In the genomic region with DNA sequence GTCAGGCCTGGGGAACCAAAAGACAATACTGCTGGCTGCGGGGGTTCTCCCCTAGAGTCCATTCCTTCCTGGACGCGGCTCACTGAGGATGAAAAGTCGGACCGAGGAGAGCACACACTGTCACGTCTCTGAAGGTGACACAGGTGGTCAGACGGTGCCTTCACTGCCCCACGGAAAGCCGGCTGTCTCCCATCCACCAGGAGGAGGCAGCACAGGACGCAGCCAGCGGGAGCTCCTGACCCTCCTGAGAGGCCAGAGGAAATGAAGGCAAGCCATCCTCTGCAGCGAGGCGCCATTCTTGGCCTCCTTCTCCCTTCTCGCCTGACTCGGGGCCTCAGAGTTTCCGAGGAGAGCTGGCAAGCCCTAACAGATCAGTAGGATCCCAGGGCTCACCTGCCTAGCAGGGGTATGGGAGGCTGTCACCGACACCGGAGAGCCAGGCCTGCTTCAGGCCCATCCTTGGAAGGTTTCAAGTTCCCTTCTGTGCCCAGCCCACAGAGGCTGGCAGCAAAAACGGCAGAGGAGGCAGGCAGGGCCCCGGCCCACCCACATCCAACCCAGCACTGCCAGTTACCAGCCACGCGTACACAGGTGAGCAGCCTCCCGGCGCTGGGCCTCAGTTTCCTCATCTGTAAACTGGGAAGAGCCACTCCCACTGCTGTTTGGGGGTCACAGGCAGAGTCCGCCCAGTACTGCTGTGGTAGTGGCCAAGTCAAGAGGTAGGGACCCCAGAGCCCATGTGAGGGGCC, we compare ENCODE assay signal across 1 cellular context.
TF ChIP-seq lines count a peak whose summit lies in the region.

No MANE protein-coding gene starts in this region.

TF ChIP-seq in GM23338, 12 proteins besides CTCF, POLR2A, EP300 and RAD21:
- TF ChIP-seq REST (IDR thresholded peaks at IDR 0.05; ENCODE audit: unreplicated experiment) (no peak), POLR2AphosphoS5 (IDR thresholded peaks at IDR 0.05; ENCODE audit: low read depth) (no peak), NANOG (IDR thresholded peaks at IDR 0.05; ENCODE audit: borderline replicate concordance) (no peak), STAT1 (IDR thresholded peaks at IDR 0.05; ENCODE audit: unreplicated experiment) (no peak), EZH2 (IDR thresholded peaks at IDR 0.05; ENCODE audit: low read depth, unreplicated experiment) (no peak), ZNF114 (CRISPR knock-in tag; IDR thresholded peaks at IDR 0.05) (no peak), ZNF331 (CRISPR knock-in tag; IDR thresholded peaks at IDR 0.05; ENCODE audit: low read depth) (no peak), EZH2phosphoT487 (IDR thresholded peaks at IDR 0.05; ENCODE audit: unreplicated experiment) (no peak), JUNB (IDR thresholded peaks at IDR 0.05; ENCODE audit: unreplicated experiment) (no peak)
